In the genomic region with DNA sequence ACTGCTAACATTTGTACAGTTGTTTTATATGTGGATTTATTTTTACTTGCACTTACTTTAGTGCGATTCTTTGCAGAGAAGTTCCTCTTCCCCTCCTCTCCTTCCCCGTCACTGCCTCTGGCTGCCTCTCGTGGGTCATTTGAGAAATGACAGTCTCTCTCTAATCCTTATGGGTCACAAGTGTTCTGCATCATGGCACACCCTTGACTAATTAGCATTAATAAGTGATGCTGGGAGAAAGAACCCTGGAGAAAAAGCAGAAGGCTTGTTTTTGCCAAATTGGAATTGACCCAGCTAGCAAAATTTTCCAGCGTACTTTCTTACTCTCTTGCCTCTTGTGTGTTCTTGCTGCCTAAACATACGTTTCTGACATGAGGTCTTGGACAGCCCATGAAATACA, we compare ENCODE assay signal across 9 cellular contexts.
A peak's percentile ranks its signal among the peaks of the same experiment; 100 is the strongest.
DNase-seq lines count a peak whose midpoint lies in the region; ATAC-seq and TF ChIP-seq lines count a peak whose summit lies in the region.
"Had no signal": no experiment of that assay in that cellular context is flagged by ENCODE, and none has a peak within 500 bp of the region (broad histone marks: within the 10 kb centered on the region; RNA-seq: fewer than 3 reads in every experiment).

No MANE protein-coding gene starts in this region.

- H3K9ac ChIP-seq in neural progenitor cell = no peak overlapping the region

- no peaks in the 10 kb centered on the region for H3K36me3 ChIP-seq in neural progenitor cell
- H3K36me3 ChIP-seq: heart left ventricle had no signal

- DNase-seq in EH (ENCODE audit: low read depth) = peak; percentile 28
- peak; percentile 17 for DNase-seq in NCI-H1105 (lab: John Stamatoyannopoulos, UW)
- DNase-seq in neural progenitor cell (ENCODE audit: low spot score) = peak; percentile 2
- no peak for DNase-seq in activated CD8-positive, alpha-beta memory T cell treated with anti-CD3 and anti-CD28 coated beads, Interleukin-2, amount 10 ng/mL, durations not matched to agents 7 days and 5 days
- no peak for DNase-seq in cerebellum (ENCODE audit: low spot score)
- no peak for DNase-seq in NK-92 (lab: John Stamatoyannopoulos, UW; ENCODE audit: unreplicated experiment)

- no peaks in the 10 kb centered on the region for H3K9me3 Mint-ChIP-seq in neural progenitor cell
- H3K9me3 Mint-ChIP-seq in activated CD8-positive, alpha-beta memory T cell treated with anti-CD3 and anti-CD28 coated beads, Interleukin-2, amount 10 ng/mL, durations not matched to agents 7 days and 5 days (ENCODE audit: low read depth) = no peaks in the 10 kb centered on the region

- no peaks in the 10 kb centered on the region for H3K27me3 ChIP-seq in neural progenitor cell

- H4K20me1 ChIP-seq in neural progenitor cell (ENCODE audit: low read depth) = no peaks in the 10 kb centered on the region

- TF ChIP-seq CTCF in neural progenitor cell (IDR thresholded peaks at IDR 0.05) = no peak

- H3K27ac ChIP-seq in neural progenitor cell = no peak overlapping the region

- H3K79me2 ChIP-seq in neural progenitor cell (ENCODE audit: low read depth) = no peaks in the 10 kb centered on the region

- H3K27ac Mint-ChIP-seq in neural progenitor cell = peak overlapping the region; percentile 33
- no peak overlapping the region for H3K27ac Mint-ChIP-seq in activated CD8-positive, alpha-beta memory T cell treated with anti-CD3 and anti-CD28 coated beads, Interleukin-2, amount 10 ng/mL, durations not matched to agents 7 days and 5 days

- no peak overlapping the region for H2AFZ ChIP-seq in neural progenitor cell (replicated peaks)

- no peak overlapping the region for H3K4me3 Mint-ChIP-seq in neural progenitor cell
- no peak overlapping the region for H3K4me3 Mint-ChIP-seq in activated CD8-positive, alpha-beta memory T cell treated with anti-CD3 and anti-CD28 coated beads, Interleukin-2, amount 10 ng/mL, durations not matched to agents 7 days and 5 days

- H3F3A ChIP-seq in neural progenitor cell (ENCODE audit: low read depth) = no peaks in the 10 kb centered on the region

- ATAC-seq in esophagus mucosa = peak; percentile 30
- ATAC-seq in activated CD8-positive, alpha-beta memory T cell treated with anti-CD3 and anti-CD28 coated beads, Interleukin-2, amount 10 ng/mL, durations not matched to agents 7 days and 5 days = no peak
- no peak for ATAC-seq in HG03097 (IDR thresholded peaks at IDR 0.05; ENCODE audit: low FRiP score, unreplicated experiment)

- H3K4me1 ChIP-seq in neural progenitor cell = peaks cover 8% of the 10 kb centered on the region

- peaks cover 20% of the 10 kb centered on the region for H3K4me1 Mint-ChIP-seq in neural progenitor cell
- H3K4me1 Mint-ChIP-seq in activated CD8-positive, alpha-beta memory T cell treated with anti-CD3 and anti-CD28 coated beads, Interleukin-2, amount 10 ng/mL, durations not matched to agents 7 days and 5 days = peaks cover 23% of the 10 kb centered on the region

- H3K27me3 Mint-ChIP-seq in neural progenitor cell (ENCODE audit: insufficient read depth, low read depth) = peaks cover 2% of the 10 kb centered on the region
- H3K27me3 Mint-ChIP-seq in activated CD8-positive, alpha-beta memory T cell treated with anti-CD3 and anti-CD28 coated beads, Interleukin-2, amount 10 ng/mL, durations not matched to agents 7 days and 5 days = peaks cover 11% of the 10 kb centered on the region

- H3K4me3 ChIP-seq in neural progenitor cell = no peak overlapping the region
- H3K4me3 ChIP-seq: heart left ventricle had no signal

- CTCF ChIA-PET in activated CD8-positive, alpha-beta memory T cell treated with anti-CD3 and anti-CD28 coated beads, Interleukin-2, amount 10 ng/mL, durations not matched to agents 7 days and 5 days (lab: Charles Lee) = no interaction called here

- no peaks in the 10 kb centered on the region for H3K9me3 ChIP-seq in neural progenitor cell (ENCODE audit: low read depth)
- H3K9me3 ChIP-seq: heart left ventricle had no signal

- no peaks in the 10 kb centered on the region for H3K36me3 Mint-ChIP-seq in neural progenitor cell
- H3K36me3 Mint-ChIP-seq in activated CD8-positive, alpha-beta memory T cell treated with anti-CD3 and anti-CD28 coated beads, Interleukin-2, amount 10 ng/mL, durations not matched to agents 7 days and 5 days = no peaks in the 10 kb centered on the region

- H3K4me2 ChIP-seq in neural progenitor cell = no peak overlapping the region

Comparison
In these comparisons a context has a peak if more than half of its experiments do, and no peak if none do; other contexts are left out.
1. DNase-seq: peak in EH (single experiment), NCI-H1105 (single experiment) and neural progenitor cell (single experiment); none in activated CD8-positive, alpha-beta memory T cell treated with anti-CD3 and anti-CD28 coated beads, Interleukin-2, amount 10 ng/mL, durations not matched to agents 7 days and 5 days (single experiment), cerebellum (single experiment) and NK-92 (single experiment).